9 cellular contexts compared by ENCODE assay signal in genomic region chr3:184656991-184657669, GRCh38. TPM values are rescaled to one million over a fixed set of nuclear protein-coding genes. Genes with fewer than 3 reads are reported as not detected.
DNase-seq lines count a peak whose midpoint lies in the region; ATAC-seq and TF ChIP-seq lines count a peak whose summit lies in the region.
"Had no signal": no experiment of that assay in that cellular context is flagged by ENCODE, and none has a peak within 500 bp of the region (broad histone marks: within the 10 kb centered on the region; RNA-seq: fewer than 3 reads in every experiment).

No MANE protein-coding gene starts in this region.

- peaks cover 0 to 10% (median 2%) of the 10 kb centered on the region in 8 donors for H3K9me3 ChIP-seq in spleen

- no peak for TF ChIP-seq POLR2A in erythroblast (IDR thresholded peaks at IDR 0.05; ENCODE audit: low read length)
- no peak for TF ChIP-seq POLR2A in spleen (IDR thresholded peaks at IDR 0.05)

- TF ChIP-seq CTCF in GM20000 (IDR thresholded peaks at IDR 0.05; ENCODE audit: extremely low read depth, missing control alignments) (no peak), cardiac fibroblast (IDR thresholded peaks at IDR 0.05; ENCODE audit: low read depth, low read length) (no peak), spleen (IDR thresholded peaks at IDR 0.05 in 8 of 11, conservative IDR thresholded peaks at IDR 0.05 in 3 of 11) (no peak)

- peak; percentile 75 for DNase-seq in EL
- peak; percentile 71 for DNase-seq in GM20000 (ENCODE audit: low spot score)
- peak; percentile 27 to 36 for DNase-seq in cardiac fibroblast (ENCODE audit: low read depth in 2 of 2)
- no peak for DNase-seq in erythroblast (lab: John Stamatoyannopoulos, UW)
- no peak for DNase-seq in hepatic stellate cell (ENCODE audit: low spot score)
- no peak for DNase-seq in DMS153 (lab: John Stamatoyannopoulos, UW)
- no peak for DNase-seq in spleen

- WGBS in spleen, 5 donors: 61 to 79% (median 74%) methylated on average over 10 of the region's 10 CpGs

- H3K27me3 ChIP-seq in spleen (replicated peaks in 1 of 7): no peaks in the 10 kb centered on the region

- intact Hi-C loops in spleen (cut with DNase I; ENCODE audit: low total_unique reads): no loop called here

- H3K36me3 ChIP-seq in spleen: no peaks in the 10 kb centered on the region

- H3K4me1 ChIP-seq in spleen: peaks cover 0 to 20% (median 6%) of the 10 kb centered on the region in 6 donors

- no peak overlapping the region for H3K4me3 ChIP-seq in cardiac fibroblast (replicated peaks in 1 of 2; ENCODE audit: low read depth in 2 of 2, low read length in 2 of 2)
- no peak overlapping the region for H3K4me3 ChIP-seq in spleen

- peak; percentile 72 for ATAC-seq in HG03565 (IDR thresholded peaks at IDR 0.05; ENCODE audit: unreplicated experiment)

- H3K27ac ChIP-seq in spleen: no peak overlapping the region
- H3K27ac ChIP-seq: HL-60 had no signal

RNA-seq across cellular contexts. Expression of gene MAGEF1, which starts 54.7 kb away (rescaled TPM):
- 10 to 100 TPM; 16.5 to 22.6 (median 19.0) TPM for total RNA-seq in spleen
- polyA plus RNA-seq in spleen: 10 to 100 TPM; 36.2 to 42.1 (median 38.1) TPM

Comparison
In these comparisons a context has a peak if more than half of its experiments do, and no peak if none do; other contexts are left out.
1. DNase-seq: peak in EL (single experiment), GM20000 (single experiment) and cardiac fibroblast (2 of 2); none in erythroblast (0 of 2), hepatic stellate cell (single experiment), DMS153 (single experiment) and spleen (single experiment).